ENCODE assay signal across 8 cellular contexts in the genomic region with DNA sequence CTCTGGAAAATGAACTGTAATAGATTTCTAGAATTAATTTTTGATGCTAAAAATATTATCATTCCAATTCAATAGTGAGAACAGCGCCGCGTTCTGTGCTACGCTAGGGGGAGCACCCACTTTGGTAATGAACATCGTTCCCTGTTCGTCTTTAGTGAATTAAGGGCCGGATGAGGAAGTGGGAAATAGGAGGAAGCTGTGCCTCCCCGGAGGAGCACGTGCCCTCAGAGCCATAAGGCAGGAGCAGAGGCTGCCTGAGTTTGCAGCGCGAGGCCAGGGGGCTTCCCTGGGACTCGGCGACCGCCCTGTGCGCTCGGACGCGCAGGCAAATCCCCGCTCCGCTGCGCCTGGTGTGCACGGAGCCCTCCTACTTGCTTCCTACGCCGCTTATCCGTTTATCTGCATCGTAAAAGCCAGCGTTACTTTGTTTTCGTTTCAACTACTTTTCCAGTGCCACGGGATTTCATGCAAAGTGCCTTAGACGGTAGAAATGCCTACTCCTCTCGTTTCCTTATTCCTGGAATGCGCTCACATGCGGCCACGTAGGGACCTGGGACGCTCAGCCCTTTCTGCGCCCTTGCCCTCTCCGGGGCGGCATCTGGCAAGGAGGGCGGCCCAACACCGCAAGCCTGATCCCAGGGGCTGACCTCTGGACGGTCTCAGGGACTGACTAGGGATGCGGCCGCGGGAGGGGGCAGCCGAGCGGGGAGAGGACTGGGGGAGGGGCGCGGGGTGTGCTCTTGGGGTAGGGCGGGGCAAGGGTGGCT.
DNase-seq lines count a peak whose midpoint lies in the region; FAIRE-seq and TF ChIP-seq lines count a peak whose summit lies in the region.

No MANE protein-coding gene starts in this region.

- H3K27me3 ChIP-seq in suprapubic skin: no peaks in the 10 kb centered on the region

- H3K4me3 ChIP-seq in AG10803 (ENCODE audit: low read length) (peak overlapping the region; percentile 50), suprapubic skin (peak overlapping the region; percentile 36)

- no peak for TF ChIP-seq POLR2A in suprapubic skin (IDR thresholded peaks at IDR 0.05)

- no peak for TF ChIP-seq EP300 in suprapubic skin (IDR thresholded peaks at IDR 0.05)

- peak; percentile 68 for TF ChIP-seq CTCF in AG10803 (conservative IDR thresholded peaks at IDR 0.05; ENCODE audit: low read length)
- peak; percentile 8 to 51 for TF ChIP-seq CTCF in suprapubic skin (IDR thresholded peaks at IDR 0.05)

- DNase-seq in AG10803 (ENCODE audit: low read depth): peak; percentile 71
- peak in 72 of 76 experiments; percentile 8 to 86 (median 68) for DNase-seq in HUDEP-2 (lab: John Stamatoyannopoulos, UW; ENCODE audit: unreplicated experiment in 76 of 76)
- peak; percentile 31 for DNase-seq in activated CD4-positive, alpha-beta T cell treated with anti-CD3 and anti-CD28 coated beads, Interleukin-2, amount 50 U/mL, for 1 hour
- peak; percentile 70 for DNase-seq in fibroblast of gingiva (ENCODE audit: low read depth)
- peak; percentile 70 for DNase-seq in middle frontal gyrus (ENCODE audit: extremely low spot score, low spot score)
- DNase-seq in suprapubic skin (ENCODE audit: low spot score in 2 of 2): no peak
- DNase-seq in GM19239 (ENCODE audit: insufficient read length, low spot score): no peak
- DNase-seq in NK-92 treated with Interleukin-12 subunit alpha and Interleukin-12 subunit beta, amount 100 ng/mL, for 24 hours (lab: John Stamatoyannopoulos, UW): no peak

- H3K27ac ChIP-seq in suprapubic skin: peak overlapping the region; percentile 6

- H3K9me3 ChIP-seq in suprapubic skin: no peaks in the 10 kb centered on the region

- no peaks in the 10 kb centered on the region for H3K36me3 ChIP-seq in suprapubic skin

- H3K4me1 ChIP-seq in suprapubic skin: peaks cover 16% of the 10 kb centered on the region

- WGBS in suprapubic skin: 11% methylated on average over 49 of the region's 49 CpGs

- no peak for FAIRE-seq in GM19239 (lab: Jason Lieb, UNC)

Comparison
In these comparisons a context has a peak if more than half of its experiments do, and no peak if none do; other contexts are left out.
1. DNase-seq: peak in AG10803 (single experiment), HUDEP-2 (72 of 76), activated CD4-positive, alpha-beta T cell treated with anti-CD3 and anti-CD28 coated beads, Interleukin-2, amount 50 U/mL, for 1 hour (single experiment), fibroblast of gingiva (single experiment) and middle frontal gyrus (single experiment); none in suprapubic skin (0 of 2), GM19239 (single experiment) and NK-92 treated with Interleukin-12 subunit alpha and Interleukin-12 subunit beta, amount 100 ng/mL, for 24 hours (single experiment).